9 cellular contexts compared by ENCODE assay signal in genomic region chr6:138572200-138572875, GRCh38.
DNase-seq lines count a peak whose midpoint lies in the region; ATAC-seq lines count a peak whose summit lies in the region.
"Had no signal": no experiment of that assay in that cellular context is flagged by ENCODE, and none has a peak within 500 bp of the region (broad histone marks: within the 10 kb centered on the region; RNA-seq: fewer than 3 reads in every experiment).

No MANE protein-coding gene starts in this region.

- no peak overlapping the region for H3K4me3 Mint-ChIP-seq in activated CD4-positive, alpha-beta T cell treated with anti-CD3 and anti-CD28 coated beads, Interleukin-2, amount 10 ng/mL, durations not matched to agents 7 days and 5 days

- H3K4me1 ChIP-seq in mucosa of stomach (ENCODE audit: control insufficient read depth, insufficient read depth, low read length): peaks cover 10% of the 10 kb centered on the region

- H3K9me3 ChIP-seq in mucosa of stomach (ENCODE audit: control insufficient read depth, low read length): no peaks in the 10 kb centered on the region

- POLR2A ChIA-PET in activated CD4-positive, alpha-beta T cell treated with anti-CD3 and anti-CD28 coated beads, Interleukin-2, amount 10 ng/mL, durations not matched to agents 7 days and 5 days (lab: Charles Lee): no interaction called here

- H3K36me3 ChIP-seq in mucosa of stomach (ENCODE audit: control insufficient read depth, insufficient read depth, low read length): no peaks in the 10 kb centered on the region

- H3K9ac ChIP-seq in mucosa of stomach (ENCODE audit: low read length): peak overlapping the region; percentile 69

- peak overlapping the region; percentile 39 for H3K4me3 ChIP-seq in mucosa of stomach (ENCODE audit: low read length)

- peak; percentile 87 for ATAC-seq in esophagus mucosa
- ATAC-seq in HG03378 (IDR thresholded peaks at IDR 0.05; ENCODE audit: unreplicated experiment): no peak
- no peak for ATAC-seq in GM19455 (IDR thresholded peaks at IDR 0.05; ENCODE audit: unreplicated experiment)

- H3K27me3 Mint-ChIP-seq in activated CD4-positive, alpha-beta T cell treated with anti-CD3 and anti-CD28 coated beads, Interleukin-2, amount 10 ng/mL, durations not matched to agents 7 days and 5 days: peaks cover 19% of the 10 kb centered on the region

- CTCF ChIA-PET in activated CD4-positive, alpha-beta T cell treated with anti-CD3 and anti-CD28 coated beads, Interleukin-2, amount 10 ng/mL, durations not matched to agents 7 days and 5 days (lab: Charles Lee): no interaction called here

- H3K9me3 Mint-ChIP-seq in activated CD4-positive, alpha-beta T cell treated with anti-CD3 and anti-CD28 coated beads, Interleukin-2, amount 10 ng/mL, durations not matched to agents 7 days and 5 days: no peaks in the 10 kb centered on the region

- no peaks in the 10 kb centered on the region for H3K36me3 Mint-ChIP-seq in activated CD4-positive, alpha-beta T cell treated with anti-CD3 and anti-CD28 coated beads, Interleukin-2, amount 10 ng/mL, durations not matched to agents 7 days and 5 days (ENCODE audit: low read depth)

- no peaks in the 10 kb centered on the region for H3K4me1 Mint-ChIP-seq in activated CD4-positive, alpha-beta T cell treated with anti-CD3 and anti-CD28 coated beads, Interleukin-2, amount 10 ng/mL, durations not matched to agents 7 days and 5 days

- H3K27me3 ChIP-seq in mucosa of stomach (ENCODE audit: control insufficient read depth, insufficient read depth, low read length): no peaks in the 10 kb centered on the region

- no peak overlapping the region for H3K27ac Mint-ChIP-seq in activated CD4-positive, alpha-beta T cell treated with anti-CD3 and anti-CD28 coated beads, Interleukin-2, amount 10 ng/mL, durations not matched to agents 7 days and 5 days

- DNase-seq in activated CD4-positive, alpha-beta T cell treated with anti-CD3 and anti-CD28 coated beads, Interleukin-2, amount 10 ng/mL, durations not matched to agents 7 days and 5 days: peak; percentile 7
- DNase-seq in activated CD4-positive, alpha-beta T cell treated with anti-CD3 and anti-CD28 coated beads, Interleukin-2, amount 50 U/mL, for 48 hours: no peak
- DNase-seq in NCI-H82 treated with DMSO at 0.1 percent for 48 hours (lab: John Stamatoyannopoulos, UW; ENCODE audit: unreplicated experiment): peak; percentile 45
- DNase-seq in NCI-H1930 (lab: John Stamatoyannopoulos, UW): no peak
- DNase-seq: DND-41 had no signal

Comparison
In these comparisons a context has a peak if more than half of its experiments do, and no peak if none do; other contexts are left out.
1. DNase-seq: peak in activated CD4-positive, alpha-beta T cell treated with anti-CD3 and anti-CD28 coated beads, Interleukin-2, amount 10 ng/mL, durations not matched to agents 7 days and 5 days (single experiment) and NCI-H82 treated with DMSO at 0.1 percent for 48 hours (single experiment); none in activated CD4-positive, alpha-beta T cell treated with anti-CD3 and anti-CD28 coated beads, Interleukin-2, amount 50 U/mL, for 48 hours (0 of 2) and NCI-H1930 (0 of 2).